34 cellular contexts compared by ENCODE assay signal in the genomic region with DNA sequence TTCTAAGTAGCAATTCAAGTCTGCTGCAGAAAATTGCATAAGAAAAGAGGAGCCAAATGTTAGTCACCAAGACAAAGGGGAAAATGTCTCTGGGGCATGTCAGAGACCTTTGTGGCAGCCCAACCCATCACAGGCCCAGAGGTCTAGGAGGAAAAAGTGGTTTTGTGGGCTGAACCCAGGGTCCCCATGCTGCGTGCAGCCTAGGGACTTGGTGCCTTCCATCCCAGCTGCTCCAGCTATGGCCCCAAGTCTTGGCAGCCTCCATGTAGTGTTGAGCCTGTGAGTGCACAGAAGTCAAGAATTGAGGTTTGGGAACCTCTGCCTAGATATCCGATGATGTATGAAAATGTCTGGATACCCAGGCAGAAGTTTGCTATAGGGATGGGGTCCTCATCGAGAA.
"Had no signal": no experiment of that assay in that cellular context is flagged by ENCODE, and none has a peak within 500 bp of the region (broad histone marks: within the 10 kb centered on the region; RNA-seq: fewer than 3 reads in every experiment).

No MANE protein-coding gene starts in this region.

- DNase-seq: Karpas-422, Kasumi-1, MG63, MM.1S, MV-4-11, NCI-H1048, NCI-H1092, NCI-H1092 treated with DMSO at 0.1 percent for 48 hours, NCI-H1105, NCI-H1105 treated with DMSO at 0.1 percent for 48 hours, NCI-H1417, NCI-H1417 treated with DMSO at 0.1 percent for 48 hours, NCI-H1436, NCI-H1436 treated with DMSO at 0.1 percent for 48 hours, NCI-H146, NCI-H1694, NCI-H1694 treated with DMSO at 0.1 percent for 48 hours, NCI-H187, NCI-H187 treated with DMSO at 0.1 percent for 48 hours, NCI-H1930, NCI-H2029, NCI-H2029 treated with DMSO at 0.1 percent for 48 hours, NCI-H2081, NCI-H2081 treated with DMSO at 0.1 percent for 48 hours, NCI-H2107, NCI-H2171, NCI-H2171 treated with DMSO at 0.1 percent for 48 hours, NCI-H2227 treated with DMSO at 0.1 percent for 48 hours, NCI-H226, NCI-H345, NCI-H446, NCI-H446 treated with DMSO at 0.1 percent for 48 hours, NCI-H510A, NCI-H510A treated with DMSO at 0.1 percent for 48 hours had no signal

- H3K9me3 ChIP-seq: MG63 had no signal

- H3K4me3 ChIP-seq: MG63 had no signal
